Comparison of ENCODE assay signal across 1 cellular context in the genomic region with DNA sequence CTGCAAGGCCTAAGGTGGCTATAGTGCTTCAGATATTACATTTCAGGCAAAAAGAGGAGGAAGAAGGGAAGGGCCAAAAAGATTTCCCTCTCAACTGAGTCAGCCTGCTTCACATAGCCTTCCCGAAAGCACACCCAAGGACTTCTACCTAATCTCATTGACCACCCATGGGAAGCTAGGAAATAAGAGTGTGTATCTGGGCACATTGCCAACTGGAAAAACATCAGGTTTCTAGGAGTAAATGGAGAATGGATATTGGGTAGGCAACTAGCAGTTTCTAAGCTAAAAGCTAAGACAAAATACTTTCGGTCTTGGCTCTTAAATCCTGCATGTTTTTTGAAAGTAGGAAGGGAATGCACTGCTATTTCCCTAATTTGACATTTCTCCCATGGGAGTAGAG.
TF ChIP-seq lines count a peak whose summit lies in the region.

No MANE protein-coding gene starts in this region.

TF ChIP-seq in WTC11, 78 proteins besides CTCF, POLR2A, EP300 and RAD21 (continued from another document):
- TF ChIP-seq, protein P1, sequence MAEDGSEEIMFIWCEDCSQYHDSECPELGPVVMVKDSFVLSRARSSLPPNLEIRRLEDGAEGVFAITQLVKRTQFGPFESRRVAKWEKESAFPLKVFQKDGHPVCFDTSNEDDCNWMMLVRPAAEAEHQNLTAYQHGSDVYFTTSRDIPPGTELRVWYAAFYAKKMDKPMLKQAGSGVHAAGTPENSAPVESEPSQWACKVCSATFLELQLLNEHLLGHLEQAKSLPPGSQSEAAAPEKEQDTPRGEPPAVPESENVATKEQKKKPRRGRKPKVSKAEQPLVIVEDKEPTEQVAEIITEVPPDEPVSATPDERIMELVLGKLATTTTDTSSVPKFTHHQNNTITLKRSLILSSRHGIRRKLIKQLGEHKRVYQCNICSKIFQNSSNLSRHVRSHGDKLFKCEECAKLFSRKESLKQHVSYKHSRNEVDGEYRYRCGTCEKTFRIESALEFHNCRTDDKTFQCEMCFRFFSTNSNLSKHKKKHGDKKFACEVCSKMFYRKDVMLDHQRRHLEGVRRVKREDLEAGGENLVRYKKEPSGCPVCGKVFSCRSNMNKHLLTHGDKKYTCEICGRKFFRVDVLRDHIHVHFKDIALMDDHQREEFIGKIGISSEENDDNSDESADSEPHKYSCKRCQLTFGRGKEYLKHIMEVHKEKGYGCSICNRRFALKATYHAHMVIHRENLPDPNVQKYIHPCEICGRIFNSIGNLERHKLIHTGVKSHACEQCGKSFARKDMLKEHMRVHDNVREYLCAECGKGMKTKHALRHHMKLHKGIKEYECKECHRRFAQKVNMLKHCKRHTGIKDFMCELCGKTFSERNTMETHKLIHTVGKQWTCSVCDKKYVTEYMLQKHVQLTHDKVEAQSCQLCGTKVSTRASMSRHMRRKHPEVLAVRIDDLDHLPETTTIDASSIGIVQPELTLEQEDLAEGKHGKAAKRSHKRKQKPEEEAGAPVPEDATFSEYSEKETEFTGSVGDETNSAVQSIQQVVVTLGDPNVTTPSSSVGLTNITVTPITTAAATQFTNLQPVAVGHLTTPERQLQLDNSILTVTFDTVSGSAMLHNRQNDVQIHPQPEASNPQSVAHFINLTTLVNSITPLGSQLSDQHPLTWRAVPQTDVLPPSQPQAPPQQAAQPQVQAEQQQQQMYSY (CRISPR knock-in tag; IDR thresholded peaks at IDR 0.05): no peak
- TF ChIP-seq, protein P2, sequence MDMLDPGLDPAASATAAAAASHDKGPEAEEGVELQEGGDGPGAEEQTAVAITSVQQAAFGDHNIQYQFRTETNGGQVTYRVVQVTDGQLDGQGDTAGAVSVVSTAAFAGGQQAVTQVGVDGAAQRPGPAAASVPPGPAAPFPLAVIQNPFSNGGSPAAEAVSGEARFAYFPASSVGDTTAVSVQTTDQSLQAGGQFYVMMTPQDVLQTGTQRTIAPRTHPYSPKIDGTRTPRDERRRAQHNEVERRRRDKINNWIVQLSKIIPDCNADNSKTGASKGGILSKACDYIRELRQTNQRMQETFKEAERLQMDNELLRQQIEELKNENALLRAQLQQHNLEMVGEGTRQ (CRISPR knock-in tag; IDR thresholded peaks at IDR 0.05): no peak
- no peak for TF ChIP-seq ZNF219 (CRISPR knock-in tag; IDR thresholded peaks at IDR 0.05; ENCODE audit: borderline replicate concordance)
